ENCODE assay signal across 8 cellular contexts in the genomic region with DNA sequence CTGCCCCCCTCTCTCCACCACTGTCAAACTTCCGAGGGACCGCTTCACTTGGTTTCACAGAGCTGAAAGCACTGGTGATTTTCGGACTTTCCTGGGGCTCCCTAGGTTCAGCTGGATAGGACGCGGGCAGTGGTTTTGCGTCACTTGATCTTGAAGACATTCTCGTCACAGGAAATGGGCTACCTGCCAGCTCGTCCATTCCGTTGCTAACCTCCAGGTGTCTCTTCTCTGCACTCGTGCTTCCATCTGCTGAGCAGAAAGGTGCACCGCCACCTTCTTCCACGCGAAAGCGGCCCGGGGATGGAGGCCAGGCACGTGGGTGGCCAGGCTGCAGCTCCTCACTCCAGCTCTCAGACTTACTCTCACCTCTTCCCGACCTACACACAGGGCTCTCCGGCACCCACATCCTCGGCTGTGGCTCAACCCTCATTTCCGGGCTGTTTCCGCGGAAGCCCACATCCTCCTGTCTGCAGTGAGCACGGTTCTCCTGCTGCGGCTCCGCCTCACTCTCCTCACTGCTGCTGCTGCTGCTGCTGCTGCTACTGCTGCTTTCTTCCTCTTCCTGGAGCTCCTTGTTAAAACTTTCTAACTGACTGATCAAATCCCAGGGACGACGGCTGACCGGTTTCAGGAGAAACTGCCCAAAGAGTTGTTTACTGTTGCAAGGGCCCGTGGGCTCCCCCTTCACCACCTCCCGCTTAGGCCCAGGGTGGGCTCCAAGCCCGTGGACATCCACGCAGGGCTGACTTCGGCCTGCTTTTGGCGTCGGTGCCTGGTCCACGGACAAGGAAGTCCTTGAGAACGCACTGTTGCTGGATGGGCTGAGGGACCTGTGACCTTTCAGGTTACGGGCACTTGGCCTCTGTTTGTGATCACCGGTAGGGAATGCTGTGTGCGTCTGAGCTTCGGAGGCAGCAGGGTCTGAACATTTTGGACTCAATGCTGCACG. TPM values are rescaled to one million over a fixed set of nuclear protein-coding genes. Genes with fewer than 3 reads are reported as not detected.
DNase-seq lines count a peak whose midpoint lies in the region; ATAC-seq, FAIRE-seq and TF ChIP-seq lines count a peak whose summit lies in the region.

No MANE protein-coding gene starts in this region.

- H3K27me3 ChIP-seq in CD8-positive, alpha-beta memory T cell (ENCODE audit: insufficient read depth, low read length, poor library complexity, severe bottlenecking), result peaks cover 25% of the 10 kb centered on the region
- H3K27me3 ChIP-seq in breast epithelium, result no peaks in the 10 kb centered on the region

- no peaks in the 10 kb centered on the region for H3K36me3 Mint-ChIP-seq in CD8-positive, alpha-beta memory T cell
- H3K36me3 Mint-ChIP-seq in naive B cell, result no peaks in the 10 kb centered on the region

- intact Hi-C loops in breast epithelium (cut with DNase I; ENCODE audit: low total_unique reads), result loop anchor here (2.0 kb wide), 1 partner anchor 73 kb away; no protein-coding TSS in a partner anchor

- H3K36me3 ChIP-seq in CD8-positive, alpha-beta memory T cell (ENCODE audit: insufficient read depth, low read length), result no peaks in the 10 kb centered on the region
- no peaks in the 10 kb centered on the region for H3K36me3 ChIP-seq in breast epithelium

- TF ChIP-seq CTCF in VCaP (conservative IDR thresholded peaks at IDR 0.05) (peak; percentile 61), breast epithelium (IDR thresholded peaks at IDR 0.05) (peak; percentile 18 to 55 (median 39))

- peak overlapping the region; percentile 56 to 90 (median 83) for H3K4me3 Mint-ChIP-seq in CD8-positive, alpha-beta memory T cell
- H3K4me3 Mint-ChIP-seq in naive B cell, result peak overlapping the region; percentile 79 to 95 (median 92)

- H3K9me3 Mint-ChIP-seq in CD8-positive, alpha-beta memory T cell, result peaks cover 0 to 7% (median 3%) of the 10 kb centered on the region in 5 donors
- H3K9me3 Mint-ChIP-seq in naive B cell, result no peaks in the 10 kb centered on the region

- peaks cover 28 to 52% (median 44%) of the 10 kb centered on the region in 3 donors for H3K4me1 Mint-ChIP-seq in CD8-positive, alpha-beta memory T cell
- peaks cover 15 to 26% (median 23%) of the 10 kb centered on the region in 3 donors for H3K4me1 Mint-ChIP-seq in naive B cell

- no peaks in the 10 kb centered on the region for H3K9me3 ChIP-seq in CD8-positive, alpha-beta memory T cell (ENCODE audit: low read length)
- no peaks in the 10 kb centered on the region for H3K9me3 ChIP-seq in breast epithelium

- CTCF ChIA-PET in CD8-positive, alpha-beta memory T cell (lab: Charles Lee), result interaction anchor here (1.0 to 2.3 kb wide), 6 partner anchors 13 to 83 kb away, joined by 3 to 8 read pairs (median 4); no protein-coding TSS in a partner anchor

- peak overlapping the region; percentile 61 for H3K4me3 ChIP-seq in CD8-positive, alpha-beta memory T cell (ENCODE audit: low read length)
- H3K4me3 ChIP-seq in breast epithelium, result peak overlapping the region in 2 of 3 donors; percentile 24 to 56

- TF ChIP-seq POLR2A in breast epithelium (IDR thresholded peaks at IDR 0.05), result no peak

- FAIRE-seq in HTR-8/SVneo (lab: Jason Lieb, UNC), result no peak

- peak; percentile 74 to 98 (median 93) for DNase-seq in CD8-positive, alpha-beta memory T cell
- DNase-seq in breast epithelium (ENCODE audit: low spot score in 2 of 2) (peak; percentile 66 to 68), naive B cell (peak; percentile 72), HTR-8/SVneo (ENCODE audit: insufficient read length, low spot score) (no peak)

- H3K27ac Mint-ChIP-seq in CD8-positive, alpha-beta memory T cell, result peak overlapping the region; percentile 65 to 94 (median 88)
- peak overlapping the region; percentile 42 to 95 (median 85) for H3K27ac Mint-ChIP-seq in naive B cell

- peak; percentile 80 for ATAC-seq in GM19397 (IDR thresholded peaks at IDR 0.05; ENCODE audit: unreplicated experiment)
- peak; percentile 87 for ATAC-seq in HG03521 (IDR thresholded peaks at IDR 0.05; ENCODE audit: unreplicated experiment)
- ATAC-seq in naive B cell (ENCODE audit: low read depth in 2 of 2), result peak; percentile 81 to 88

- POLR2A ChIA-PET in CD8-positive, alpha-beta memory T cell (lab: Charles Lee), result interaction anchor here (0.6 kb wide), 1 partner anchor 321 kb away, joined by 4 read pairs; no protein-coding TSS in a partner anchor

- peaks cover 37% of the 10 kb centered on the region in 2 donors for H3K27me3 Mint-ChIP-seq in CD8-positive, alpha-beta memory T cell
- no peaks in the 10 kb centered on the region for H3K27me3 Mint-ChIP-seq in naive B cell

- H3K4me1 ChIP-seq in CD8-positive, alpha-beta memory T cell (ENCODE audit: insufficient read depth, low read length), result peaks cover 38% of the 10 kb centered on the region
- no peaks in the 10 kb centered on the region for H3K4me1 ChIP-seq in breast epithelium

- H3K27ac ChIP-seq in CD8-positive, alpha-beta memory T cell (ENCODE audit: low read depth, low read length), result no peak overlapping the region
- H3K27ac ChIP-seq in VCaP (peak overlapping the region; percentile 53), breast epithelium (peak overlapping the region in 1 of 2 donors; percentile 20), temporal lobe (ENCODE audit: low read depth, low read length) (peak overlapping the region; percentile 50)

RNA-seq across cellular contexts. Expression of a gene that starts 32.1 kb away (rescaled TPM):
- under 1 TPM; 0.02 to 0.04 TPM for total RNA-seq in CD8-positive, alpha-beta memory T cell
- not detected for polyA plus RNA-seq in CD8-positive, alpha-beta memory T cell
- 10 to 100 TPM; 11.1 to 69.3 (median 16.1) TPM for total RNA-seq in breast epithelium
- 1 to 10 TPM in 1 of 6 donors, under 1 TPM in 1, not detected in 4; 0.07 to 1.6 TPM for polyA plus RNA-seq in naive B cell (ENCODE audit: low read depth in 6 of 6)
- 15.5 TPM for total RNA-seq in temporal lobe

Comparison
In these comparisons a context has a peak if more than half of its experiments do, and no peak if none do; other contexts are left out.
1. RNA of a gene that starts 32.1 kb away (total RNA-seq): 11.1 to 69.3 TPM in breast epithelium and 15.5 TPM in temporal lobe (single experiment); 0.02 to 0.04 TPM in CD8-positive, alpha-beta memory T cell; every median in the first group is over 10 times any median in the second.
2. Peak in every context shown above with its lines, with median percentiles within 50 percentile points of each other: ATAC-seq.